Comparison of ENCODE assay signal across 8 cellular contexts in the genomic region with DNA sequence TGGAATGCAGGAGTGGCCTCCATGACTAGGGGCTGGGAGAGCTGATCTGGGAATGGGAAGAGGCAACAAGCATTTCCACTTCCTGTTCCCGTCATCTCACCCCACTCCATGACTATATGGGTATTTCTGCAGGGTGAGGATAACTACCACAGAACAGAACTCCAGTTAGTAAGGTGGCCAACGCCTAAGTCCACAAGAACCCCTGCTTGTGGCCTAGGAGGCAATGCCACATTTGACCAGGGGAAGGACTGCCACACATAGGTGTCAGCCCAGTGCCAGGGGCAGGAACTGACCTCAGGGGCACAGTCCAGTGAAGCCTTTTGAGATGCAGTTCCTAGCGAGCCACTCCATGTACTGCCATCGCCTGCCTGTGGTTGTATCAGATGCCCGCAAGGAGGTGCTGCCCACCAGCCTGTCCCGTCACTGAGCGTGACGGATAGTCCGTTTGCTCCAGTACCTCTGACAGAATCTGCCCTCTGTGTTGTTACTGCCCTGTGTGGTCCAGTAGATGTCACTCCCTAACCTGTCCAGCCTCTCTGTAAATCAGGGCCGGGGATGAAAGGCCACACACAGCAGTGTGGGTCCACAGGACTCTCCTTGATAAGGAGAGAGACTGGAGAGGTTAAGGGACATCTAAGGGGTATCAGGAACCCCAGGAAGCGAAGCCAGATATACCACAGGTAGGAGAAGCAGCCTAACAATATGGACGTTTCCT. TPM values are rescaled to one million over a fixed set of nuclear protein-coding genes. Genes with fewer than 3 reads are reported as not detected.
DNase-seq lines count a peak whose midpoint lies in the region; ATAC-seq and TF ChIP-seq lines count a peak whose summit lies in the region.

No MANE protein-coding gene starts in this region.

- no peak overlapping the region for H3K9ac ChIP-seq in MM.1S (ENCODE audit: low read length)

- peaks cover 12% of the 10 kb centered on the region for H3K79me2 ChIP-seq in MM.1S (ENCODE audit: low read length)

- H3K4me1 Mint-ChIP-seq in T-helper 2 cell treated with Interferon-gamma antibody and Interleukin-4, amounts not matched to agents 5 μg/mL and 100 μg/mL, for 36 hours (ENCODE audit: low read depth): peaks cover 15% of the 10 kb centered on the region

- no peak for TF ChIP-seq POLR2A in stomach (IDR thresholded peaks at IDR 0.05)

- H3K27me3 ChIP-seq in MM.1S (replicated peaks; ENCODE audit: insufficient read depth, low read length) (no peaks in the 10 kb centered on the region), lower lobe of right lung (ENCODE audit: low read depth) (no peaks in the 10 kb centered on the region), stomach (no peaks in the 10 kb centered on the region)

- H3K4me2 ChIP-seq in MM.1S (ENCODE audit: low read depth, low read length): peak overlapping the region; percentile 66

- no peaks in the 10 kb centered on the region for H3F3A ChIP-seq in MM.1S (ENCODE audit: insufficient read depth, low read length)

- H3K27ac ChIP-seq in MM.1S (ENCODE audit: low read length) (no peak overlapping the region), coronary artery (no peak overlapping the region), lower lobe of right lung (no peak overlapping the region), stomach (no peak overlapping the region)

- no peaks in the 10 kb centered on the region for H4K20me1 ChIP-seq in MM.1S (ENCODE audit: insufficient read depth, low read length)

- peak overlapping the region; percentile 24 for H3K4me3 Mint-ChIP-seq in T-helper 2 cell treated with Interferon-gamma antibody and Interleukin-4, amounts not matched to agents 5 μg/mL and 100 μg/mL, for 36 hours

- DNase-seq in NCI-H2171 treated with DMSO at 0.1 percent for 48 hours (lab: John Stamatoyannopoulos, UW) (peak; percentile 22), NCI-H2171 (lab: John Stamatoyannopoulos, UW) (no peak), MM.1S (peak; percentile 81), coronary artery (ENCODE audit: low spot score) (peak; percentile 82), lower lobe of right lung (peak; percentile 66), stomach (peak; percentile 68)
- peak; percentile 40 for DNase-seq in T-helper 2 cell treated with Interferon-gamma antibody and Interleukin-4, amounts not matched to agents 5 μg/mL and 100 μg/mL, for 36 hours (ENCODE audit: low spot score)
- DNase-seq in activated CD4-positive, CD25-positive, alpha-beta regulatory T cell treated with anti-CD3 and anti-CD28 coated beads, Interleukin-2, amount 50 U/mL, for 72 hours: no peak

- H2AFZ ChIP-seq in MM.1S (ENCODE audit: low read length): peak overlapping the region; percentile 57

- peak; percentile 92 for TF ChIP-seq CTCF in MM.1S (IDR thresholded peaks at IDR 0.05; ENCODE audit: low read length)
- peak; percentile 53 for TF ChIP-seq CTCF in coronary artery (IDR thresholded peaks at IDR 0.05)
- peak; percentile 69 for TF ChIP-seq CTCF in lower lobe of right lung (IDR thresholded peaks at IDR 0.05)
- peak in 5 of 7 experiments; percentile 40 to 60 (median 57) for TF ChIP-seq CTCF in stomach (IDR thresholded peaks at IDR 0.05)

- no peaks in the 10 kb centered on the region for H3K36me3 Mint-ChIP-seq in T-helper 2 cell treated with Interferon-gamma antibody and Interleukin-4, amounts not matched to agents 5 μg/mL and 100 μg/mL, for 36 hours (ENCODE audit: low read depth)

- H3K4me3 ChIP-seq in MM.1S (ENCODE audit: low read length): no peak overlapping the region
- H3K4me3 ChIP-seq in coronary artery: no peak overlapping the region
- H3K4me3 ChIP-seq in lower lobe of right lung: no peak overlapping the region
- H3K4me3 ChIP-seq in stomach: no peak overlapping the region

- peak overlapping the region; percentile 31 for H3K27ac Mint-ChIP-seq in T-helper 2 cell treated with Interferon-gamma antibody and Interleukin-4, amounts not matched to agents 5 μg/mL and 100 μg/mL, for 36 hours

- H3K36me3 ChIP-seq in MM.1S (replicated peaks; ENCODE audit: insufficient read depth, low read length) (no peaks in the 10 kb centered on the region), lower lobe of right lung (no peaks in the 10 kb centered on the region), stomach (no peaks in the 10 kb centered on the region)

- peaks cover 19% of the 10 kb centered on the region for H3K27me3 Mint-ChIP-seq in T-helper 2 cell treated with Interferon-gamma antibody and Interleukin-4, amounts not matched to agents 5 μg/mL and 100 μg/mL, for 36 hours (ENCODE audit: low read depth)

- no peak for TF ChIP-seq EP300 in stomach (IDR thresholded peaks at IDR 0.05)

- ATAC-seq in lower lobe of right lung: peak; percentile 83 to 88

- H3K9me2 ChIP-seq in MM.1S (replicated peaks; ENCODE audit: insufficient read depth, low read length): no peaks in the 10 kb centered on the region

- intact Hi-C loops in lower lobe of right lung (cut with DNase I): no loop called here
- intact Hi-C loops in stomach (cut with DNase I; ENCODE audit: low total_unique reads): loop anchor here (10.0 kb wide), 1 partner anchor 52 kb away; no protein-coding TSS in a partner anchor

- H3K4me1 ChIP-seq in MM.1S (ENCODE audit: low read length) (0 out of 2 replicates have a peak, but pooled peaks cover 12% of the 10 kb centered on the region), lower lobe of right lung (peaks cover 16% of the 10 kb centered on the region), stomach (peaks cover 5 to 29% (median 16%) of the 10 kb centered on the region in 4 donors)

- no peaks in the 10 kb centered on the region for H3K9me3 Mint-ChIP-seq in T-helper 2 cell treated with Interferon-gamma antibody and Interleukin-4, amounts not matched to agents 5 μg/mL and 100 μg/mL, for 36 hours

- no peaks in the 10 kb centered on the region for H3K9me3 ChIP-seq in MM.1S (replicated peaks; ENCODE audit: insufficient read depth, low read length)
- no peaks in the 10 kb centered on the region for H3K9me3 ChIP-seq in lower lobe of right lung
- no peaks in the 10 kb centered on the region for H3K9me3 ChIP-seq in stomach

- 17 to 31% (median 25%) methylated on average over 12 of the region's 12 CpGs for WGBS in stomach, 5 donors

RNA-seq across cellular contexts. Expression of a gene that starts 3.5 kb away (rescaled TPM):
- total RNA-seq in lower lobe of right lung (15.7 TPM), stomach (100 to 1,000 TPM in 1 of 5 donors, 10 to 100 TPM in 2, 1 to 10 TPM in 1, not detected in 1; 9.7 to 105 (median 20.2) TPM)
- polyA plus RNA-seq in stomach: 10 to 100 TPM in 1 of 3 donors, 1 to 10 TPM in 2; 5.3 to 12.0 (median 6.1) TPM

RNA-seq across cellular contexts. Expression of a gene that starts 12.2 kb away (rescaled TPM):
- 3.2 TPM for total RNA-seq in lower lobe of right lung
- 10 to 100 TPM in 1 of 5 donors, not detected in 4; 19.7 TPM for total RNA-seq in stomach
- polyA plus RNA-seq in stomach: under 1 TPM in 2 of 3 donors, not detected in 1; 0.38 to 0.62 TPM

RNA-seq across cellular contexts. Expression of a gene that starts 34.8 kb away (rescaled TPM):
- total RNA-seq in lower lobe of right lung (21.5 TPM), stomach (10 to 100 TPM in 2 of 5 donors, 1 to 10 TPM in 2, under 1 TPM in 1; 0.58 to 27.7 (median 9.6) TPM)
- 10 to 100 TPM in 2 of 3 donors, 1 to 10 TPM in 1; 7.0 to 17.1 (median 12.2) TPM for polyA plus RNA-seq in stomach

RNA-seq across cellular contexts. Expression of a gene that starts 43.3 kb away (rescaled TPM):
- total RNA-seq in lower lobe of right lung (110 TPM), stomach (100 to 1,000 TPM in 1 of 5 donors, 10 to 100 TPM in 4; 21.6 to 129 (median 68.2) TPM)
- polyA plus RNA-seq in stomach: 10 to 100 TPM; 61.6 to 68.7 (median 67.7) TPM

RNA-seq across cellular contexts. Expression of a gene that starts 43.6 kb away (rescaled TPM):
- total RNA-seq in lower lobe of right lung: not detected
- total RNA-seq in stomach: under 1 TPM in 1 of 5 donors, not detected in 4; 0.18 TPM
- polyA plus RNA-seq in stomach: not detected

Comparison
In these comparisons a context has a peak if more than half of its experiments do, and no peak if none do; other contexts are left out.
1. DNase-seq: peak in NCI-H2171 treated with DMSO at 0.1 percent for 48 hours (single experiment), MM.1S (single experiment), T-helper 2 cell treated with Interferon-gamma antibody and Interleukin-4, amounts not matched to agents 5 μg/mL and 100 μg/mL, for 36 hours (single experiment), coronary artery (single experiment), lower lobe of right lung (single experiment) and stomach (single experiment); none in NCI-H2171 (single experiment) and activated CD4-positive, CD25-positive, alpha-beta regulatory T cell treated with anti-CD3 and anti-CD28 coated beads, Interleukin-2, amount 50 U/mL, for 72 hours (single experiment).
2. Peak in every context shown above with its lines, with median percentiles within 50 percentile points of each other: CTCF ChIP-seq.